Comparison of ENCODE assay signal across 23 cellular contexts in genomic region chr2:1766851-1767771, GRCh38. TPM values are rescaled to one million over a fixed set of nuclear protein-coding genes. Genes with fewer than 3 reads are reported as not detected.
DNase-seq lines count a peak whose midpoint lies in the region; TF ChIP-seq lines count a peak whose summit lies in the region.
"Had no signal": no experiment of that assay in that cellular context is flagged by ENCODE, and none has a peak within 500 bp of the region (broad histone marks: within the 10 kb centered on the region; RNA-seq: fewer than 3 reads in every experiment).

No MANE protein-coding gene starts in this region.

- H3K27ac ChIP-seq in BLaER1 (peak overlapping the region; percentile 70), KOPT-K1 (ENCODE audit: low read depth, low read length, poor library complexity, severe bottlenecking) (peak overlapping the region; percentile 50), osteoblast (ENCODE audit: low read depth, low read length) (no peak overlapping the region)
- H3K27ac ChIP-seq: C4-2B, cardiac muscle cell, dorsolateral prefrontal cortex, epithelial cell of prostate, HL-60, left ventricle myocardium inferior had no signal

- TF ChIP-seq CTCF in glutamatergic neuron (IDR thresholded peaks at IDR 0.05; ENCODE audit: partially characterized antibody, unreplicated experiment) (no peak), osteoblast (IDR thresholded peaks at IDR 0.05; ENCODE audit: extremely low read depth, low read depth, low read length) (no peak), chondrocyte (IDR thresholded peaks at IDR 0.05) (no peak)

- no peaks in the 10 kb centered on the region for H3K79me2 ChIP-seq in osteoblast (ENCODE audit: insufficient read depth, low read length)

- H4K20me1 ChIP-seq in BLaER1: no peaks in the 10 kb centered on the region
- no peaks in the 10 kb centered on the region for H4K20me1 ChIP-seq in osteoblast (ENCODE audit: insufficient read depth, low read length)

- H3K4me1 ChIP-seq in BLaER1: peaks cover 47% of the 10 kb centered on the region
- H3K4me1 ChIP-seq in osteoblast (ENCODE audit: insufficient read depth, low read length): no peaks in the 10 kb centered on the region
- H3K4me1 ChIP-seq: left ventricle myocardium inferior had no signal

- H3K27me3 Mint-ChIP-seq in glutamatergic neuron (ENCODE audit: unreplicated experiment): peaks cover 1% of the 10 kb centered on the region
- H3K27me3 Mint-ChIP-seq in chondrocyte (ENCODE audit: low read depth): peaks cover 19% of the 10 kb centered on the region

- H3K4me1 Mint-ChIP-seq in glutamatergic neuron (ENCODE audit: low read depth, unreplicated experiment): peaks cover 11% of the 10 kb centered on the region
- peaks cover 11% of the 10 kb centered on the region for H3K4me1 Mint-ChIP-seq in chondrocyte (ENCODE audit: low read depth)
- H3K4me1 Mint-ChIP-seq: immature natural killer cell had no signal

- peaks cover 7% of the 10 kb centered on the region for H3K36me3 Mint-ChIP-seq in glutamatergic neuron (ENCODE audit: unreplicated experiment)
- peaks cover 6% of the 10 kb centered on the region for H3K36me3 Mint-ChIP-seq in chondrocyte (ENCODE audit: low read depth)
- H3K36me3 Mint-ChIP-seq: immature natural killer cell had no signal

- H3K4me3 ChIP-seq in BLaER1: 0 out of 2 replicates have a peak overlapping the region, but pooled peaks have one; percentile 10
- H3K4me3 ChIP-seq in osteoblast (ENCODE audit: insufficient read depth, low read length): no peak overlapping the region
- H3K4me3 ChIP-seq: cardiac muscle cell, dorsolateral prefrontal cortex, left ventricle myocardium inferior had no signal

- H3K36me3 ChIP-seq in BLaER1 (no peaks in the 10 kb centered on the region), KOPT-K1 (ENCODE audit: insufficient read depth, low read length) (peaks cover 29% of the 10 kb centered on the region), osteoblast (ENCODE audit: insufficient read depth, low read length) (no peaks in the 10 kb centered on the region)
- H3K36me3 ChIP-seq: cardiac muscle cell, left ventricle myocardium inferior had no signal

- H3K9ac ChIP-seq in BLaER1: peak overlapping the region; percentile 43; the same call in 1 of the 2 replicates

- no peak overlapping the region for H3K27ac Mint-ChIP-seq in glutamatergic neuron (ENCODE audit: unreplicated experiment)
- H3K27ac Mint-ChIP-seq in chondrocyte (ENCODE audit: unreplicated experiment): no peak overlapping the region
- H3K27ac Mint-ChIP-seq: immature natural killer cell had no signal

- no peak overlapping the region for H2AFZ ChIP-seq in osteoblast (ENCODE audit: low read length)

- peak overlapping the region; percentile 81 for H3K4me2 ChIP-seq in BLaER1
- H3K4me2 ChIP-seq in osteoblast (ENCODE audit: insufficient read depth, low read length): no peak overlapping the region

- H3K27me3 ChIP-seq in BLaER1 (no peaks in the 10 kb centered on the region), osteoblast (ENCODE audit: insufficient read depth, low read length) (no peaks in the 10 kb centered on the region)
- H3K27me3 ChIP-seq: cardiac muscle cell, dorsolateral prefrontal cortex had no signal

- DNase-seq in glutamatergic neuron: peak; percentile 49
- peak; percentile 34 for DNase-seq in osteoblast (ENCODE audit: insufficient read length, low spot score, missing footprints)
- no peak for DNase-seq in chondrocyte (ENCODE audit: low spot score)
- DNase-seq in dedifferentiated amniotic fluid mesenchymal stem cell (ENCODE audit: extremely low spot score): no peak
- DNase-seq in activated T-cell treated with anti-CD3 and anti-CD28 coated beads, Interleukin-2, amount 50 U/mL, for 48 hours: no peak
- no peak for DNase-seq in GOT3 (lab: John Stamatoyannopoulos, UW)
- DNase-seq: ACHN; activated CD4-positive, alpha-beta T cell treated with anti-CD3 and anti-CD28 coated beads for 1 hour; activated naive CD4-positive, alpha-beta T cell treated with anti-CD3 and anti-CD28 coated beads, Interleukin-2, amount 50 U/mL, for 16 hours; activated T-cell treated with anti-CD3 and anti-CD28 coated beads, Interleukin-2, amount 50 U/mL, for 1 hour; HCEC 1CT; immature natural killer cell; left ventricle myocardium inferior; NCI-H1436 treated with DMSO at 0.1 percent for 48 hours; NCI-H69; stimulated activated CD4-positive, alpha-beta T cell treated with anti-CD3 and anti-CD28 coated beads, Interleukin-4, amount 100 ng/mL, for 4 hours had no signal

- H3K9me3 ChIP-seq in BLaER1 (no peaks in the 10 kb centered on the region), KOPT-K1 (ENCODE audit: insufficient read depth, low read length, poor library complexity, severe bottlenecking) (no peaks in the 10 kb centered on the region), osteoblast (ENCODE audit: low read depth, low read length) (no peaks in the 10 kb centered on the region)
- H3K9me3 ChIP-seq: left ventricle myocardium inferior had no signal

- H3K4me3 Mint-ChIP-seq in glutamatergic neuron (ENCODE audit: unreplicated experiment) (peak overlapping the region; percentile 59), chondrocyte (ENCODE audit: unreplicated experiment) (no peak overlapping the region)
- H3K4me3 Mint-ChIP-seq: immature natural killer cell had no signal

- peaks cover 5% of the 10 kb centered on the region for H3K9me3 Mint-ChIP-seq in glutamatergic neuron (ENCODE audit: unreplicated experiment)
- H3K9me3 Mint-ChIP-seq in chondrocyte (ENCODE audit: low read depth): peaks cover 3% of the 10 kb centered on the region

RNA-seq across cellular contexts. Expression of gene PXDN, which starts 22.8 kb away (rescaled TPM):
- total RNA-seq in glutamatergic neuron (ENCODE audit: unreplicated experiment) (226 TPM), osteoblast (307 and 324 TPM in 2 replicates), chondrocyte (499 to 576 TPM (median 571 TPM) in 3 replicates)

Comparison
In these comparisons a context has a peak if more than half of its experiments do, and no peak if none do; other contexts are left out.
1. DNase-seq: peak in glutamatergic neuron (single experiment) and osteoblast (single experiment); none in chondrocyte (single experiment), dedifferentiated amniotic fluid mesenchymal stem cell (single experiment), activated T-cell treated with anti-CD3 and anti-CD28 coated beads, Interleukin-2, amount 50 U/mL, for 48 hours (0 of 2) and GOT3 (single experiment).